ENCODE assay signal across 14 cellular contexts in genomic region chr16:14510939-14511797, GRCh38.
DNase-seq lines count a peak whose midpoint lies in the region; ATAC-seq, FAIRE-seq and TF ChIP-seq lines count a peak whose summit lies in the region.
"Had no signal": no experiment of that assay in that cellular context is flagged by ENCODE, and none has a peak within 500 bp of the region (broad histone marks: within the 10 kb centered on the region; RNA-seq: fewer than 3 reads in every experiment).

No MANE protein-coding gene starts in this region.

- CTCF ChIA-PET in activated CD8-positive, alpha-beta T cell treated with anti-CD3 and anti-CD28 coated beads for 36 hours (lab: Charles Lee) = interaction anchor here (1.5 kb wide), 1 partner anchor 17 kb away, joined by 3 read pairs; no protein-coding TSS in a partner anchor

- DNase-seq in AG10803 (ENCODE audit: low read depth) (peak; percentile 93), bronchial epithelial cell (ENCODE audit: low read depth) (peak; percentile 96), right lobe of liver (no peak), WERI-Rb-1 (no peak)
- DNase-seq in stimulated activated naive CD4-positive, alpha-beta T cell treated with Interleukin-2 at 50 U/mL for 16 hours (lab: John Stamatoyannopoulos, UW) = no peak
- no peak for DNase-seq in activated CD8-positive, alpha-beta T cell treated with anti-CD3 and anti-CD28 coated beads for 36 hours
- DNase-seq: activated CD4-positive, alpha-beta T cell treated with anti-CD3 and anti-CD28 coated beads, Interleukin-2, amount 10 ng/mL, durations not matched to agents 7 days and 5 days; activated naive CD4-positive, alpha-beta T cell treated with anti-CD3 and anti-CD28 coated beads for 36 hours; CD8-positive, alpha-beta memory T cell; NCI-H2171 treated with DMSO at 0.1 percent for 48 hours; transverse colon had no signal

- intact Hi-C loops in right lobe of liver (cut with DNase I) = no loop called here
- intact Hi-C loops in activated CD8-positive, alpha-beta T cell treated with anti-CD3 and anti-CD28 coated beads for 36 hours (cut with micrococcal nuclease) = no loop called here

- WGBS in right lobe of liver (ENCODE audit: insufficient coverage, low coverage, low lambda C conversion rate, missing lambda C conversion rate) = 52% methylated on average over 4 of the region's 6 CpGs

- TF ChIP-seq CTCF in AG10803 (conservative IDR thresholded peaks at IDR 0.05; ENCODE audit: low read length) = no peak
- no peak for TF ChIP-seq CTCF in bronchial epithelial cell (IDR thresholded peaks at IDR 0.05; ENCODE audit: insufficient read depth, low read length, severe bottlenecking)
- TF ChIP-seq CTCF in right lobe of liver (IDR thresholded peaks at IDR 0.05) = no peak
- no peak for TF ChIP-seq CTCF in WERI-Rb-1 (IDR thresholded peaks at IDR 0.05; ENCODE audit: low read depth, low read length)
- TF ChIP-seq CTCF in activated CD8-positive, alpha-beta T cell treated with anti-CD3 and anti-CD28 coated beads for 36 hours (IDR thresholded peaks at IDR 0.05) = no peak

- H3K4me3 ChIP-seq in AG10803 (ENCODE audit: low read length) (no peak overlapping the region), HUES48 (ENCODE audit: low read depth, low read length) (no peak overlapping the region), bronchial epithelial cell (ENCODE audit: low read depth, low read length) (no peak overlapping the region), right lobe of liver (no peak overlapping the region), WERI-Rb-1 (ENCODE audit: low read depth, low read length) (no peak overlapping the region)
- H3K4me3 ChIP-seq: neural progenitor cell, transverse colon had no signal

- H3K9me3 ChIP-seq in HUES48 (ENCODE audit: control insufficient read depth, insufficient read depth, low read length) (no peaks in the 10 kb centered on the region), right lobe of liver (no peaks in the 10 kb centered on the region), WERI-Rb-1 (ENCODE audit: severe bottlenecking) (no peaks in the 10 kb centered on the region)
- H3K9me3 ChIP-seq: transverse colon had no signal

- H3K36me3 Mint-ChIP-seq in activated CD8-positive, alpha-beta T cell treated with anti-CD3 and anti-CD28 coated beads for 36 hours (ENCODE audit: low read depth) = peaks cover 6% of the 10 kb centered on the region
- H3K36me3 Mint-ChIP-seq: neural progenitor cell had no signal

- H3K4me1 Mint-ChIP-seq in activated CD8-positive, alpha-beta T cell treated with anti-CD3 and anti-CD28 coated beads for 36 hours (ENCODE audit: low read depth) = peaks cover 8% of the 10 kb centered on the region
- H3K4me1 Mint-ChIP-seq: neural progenitor cell had no signal

- no peaks in the 10 kb centered on the region for H3K9me3 Mint-ChIP-seq in activated CD8-positive, alpha-beta T cell treated with anti-CD3 and anti-CD28 coated beads for 36 hours
- H3K9me3 Mint-ChIP-seq: activated CD4-positive, alpha-beta T cell treated with anti-CD3 and anti-CD28 coated beads, Interleukin-2, amount 10 ng/mL, durations not matched to agents 7 days and 5 days; activated naive CD4-positive, alpha-beta T cell treated with anti-CD3 and anti-CD28 coated beads for 36 hours; CD8-positive, alpha-beta memory T cell; neural progenitor cell had no signal

- H3K27ac ChIP-seq in HUES48 (ENCODE audit: low read depth, low read length) (peak overlapping the region; percentile 22), right lobe of liver (peak overlapping the region; percentile 42 to 78 (median 62)), WERI-Rb-1 (no peak overlapping the region)
- H3K27ac ChIP-seq: neural progenitor cell, transverse colon had no signal

- H3K9ac ChIP-seq in HUES48 (ENCODE audit: low read depth, low read length) = no peak overlapping the region
- H3K9ac ChIP-seq: neural progenitor cell had no signal

- H3K4me3 Mint-ChIP-seq in activated CD8-positive, alpha-beta T cell treated with anti-CD3 and anti-CD28 coated beads for 36 hours = no peak overlapping the region
- H3K4me3 Mint-ChIP-seq: activated CD4-positive, alpha-beta T cell treated with anti-CD3 and anti-CD28 coated beads, Interleukin-2, amount 10 ng/mL, durations not matched to agents 7 days and 5 days; activated naive CD4-positive, alpha-beta T cell treated with anti-CD3 and anti-CD28 coated beads for 36 hours; CD8-positive, alpha-beta memory T cell; neural progenitor cell had no signal

- ATAC-seq in right lobe of liver (peak; percentile 76 to 86 (median 82)), HG02885 (IDR thresholded peaks at IDR 0.05; ENCODE audit: poor library complexity, unreplicated experiment) (no peak)
- ATAC-seq in activated CD8-positive, alpha-beta T cell treated with anti-CD3 and anti-CD28 coated beads for 36 hours = no peak

- POLR2A ChIA-PET in activated CD8-positive, alpha-beta T cell treated with anti-CD3 and anti-CD28 coated beads for 36 hours (lab: Charles Lee) = no interaction called here

- H3K27me3 ChIP-seq in HUES48 (ENCODE audit: control insufficient read depth, insufficient read depth, low read length) (no peaks in the 10 kb centered on the region), bronchial epithelial cell (ENCODE audit: control insufficient read depth, insufficient read depth, low read length) (no peaks in the 10 kb centered on the region), right lobe of liver (no peaks in the 10 kb centered on the region), WERI-Rb-1 (ENCODE audit: insufficient read depth, low read depth, severe bottlenecking) (no peaks in the 10 kb centered on the region)
- H3K27me3 ChIP-seq: neural progenitor cell, transverse colon had no signal

- H3K27me3 Mint-ChIP-seq in activated CD8-positive, alpha-beta T cell treated with anti-CD3 and anti-CD28 coated beads for 36 hours = no peaks in the 10 kb centered on the region
- H3K27me3 Mint-ChIP-seq: activated CD4-positive, alpha-beta T cell treated with anti-CD3 and anti-CD28 coated beads, Interleukin-2, amount 10 ng/mL, durations not matched to agents 7 days and 5 days; CD8-positive, alpha-beta memory T cell had no signal

- H3K27ac Mint-ChIP-seq in activated CD8-positive, alpha-beta T cell treated with anti-CD3 and anti-CD28 coated beads for 36 hours = no peak overlapping the region
- H3K27ac Mint-ChIP-seq: activated CD4-positive, alpha-beta T cell treated with anti-CD3 and anti-CD28 coated beads, Interleukin-2, amount 10 ng/mL, durations not matched to agents 7 days and 5 days; activated naive CD4-positive, alpha-beta T cell treated with anti-CD3 and anti-CD28 coated beads for 36 hours; neural progenitor cell had no signal

- no peak for TF ChIP-seq POLR2A in right lobe of liver (IDR thresholded peaks at IDR 0.05)

- no peak for FAIRE-seq in bronchial epithelial cell (lab: Jason Lieb, UNC)

- H3K4me1 ChIP-seq in HUES48 (ENCODE audit: control insufficient read depth, insufficient read depth, low read length) (peaks cover 28% of the 10 kb centered on the region), right lobe of liver (peaks cover 0 to 38% (median 12%) of the 10 kb centered on the region in 4 donors)

- H3K36me3 ChIP-seq in HUES48 (ENCODE audit: control insufficient read depth, insufficient read depth, low read length) (no peaks in the 10 kb centered on the region), bronchial epithelial cell (ENCODE audit: control insufficient read depth, insufficient read depth, low read length) (no peaks in the 10 kb centered on the region), right lobe of liver (no peaks in the 10 kb centered on the region), WERI-Rb-1 (no peaks in the 10 kb centered on the region)
- H3K36me3 ChIP-seq: neural progenitor cell, transverse colon had no signal

Comparison
In these comparisons a context has a peak if more than half of its experiments do, and no peak if none do; other contexts are left out.
1. DNase-seq: peak in AG10803 (single experiment) and bronchial epithelial cell (single experiment); none in right lobe of liver (0 of 3), WERI-Rb-1 (single experiment), stimulated activated naive CD4-positive, alpha-beta T cell treated with Interleukin-2 at 50 U/mL for 16 hours (single experiment) and activated CD8-positive, alpha-beta T cell treated with anti-CD3 and anti-CD28 coated beads for 36 hours (single experiment).
2. ATAC-seq: peak in right lobe of liver (4 of 4); none in activated CD8-positive, alpha-beta T cell treated with anti-CD3 and anti-CD28 coated beads for 36 hours (single experiment) and HG02885 (single experiment).